ENCODE assay signal across 1 cellular context in genomic region chr12:46933947-46934346, GRCh38.
A peak's percentile ranks its signal among the peaks of the same experiment; 100 is the strongest.
TF ChIP-seq lines count a peak whose summit lies in the region.

No MANE protein-coding gene starts in this region.

TF ChIP-seq in HepG2, 621 proteins besides CTCF, POLR2A, EP300 and RAD21 (continued from another document):
- TF ChIP-seq, protein P1, sequence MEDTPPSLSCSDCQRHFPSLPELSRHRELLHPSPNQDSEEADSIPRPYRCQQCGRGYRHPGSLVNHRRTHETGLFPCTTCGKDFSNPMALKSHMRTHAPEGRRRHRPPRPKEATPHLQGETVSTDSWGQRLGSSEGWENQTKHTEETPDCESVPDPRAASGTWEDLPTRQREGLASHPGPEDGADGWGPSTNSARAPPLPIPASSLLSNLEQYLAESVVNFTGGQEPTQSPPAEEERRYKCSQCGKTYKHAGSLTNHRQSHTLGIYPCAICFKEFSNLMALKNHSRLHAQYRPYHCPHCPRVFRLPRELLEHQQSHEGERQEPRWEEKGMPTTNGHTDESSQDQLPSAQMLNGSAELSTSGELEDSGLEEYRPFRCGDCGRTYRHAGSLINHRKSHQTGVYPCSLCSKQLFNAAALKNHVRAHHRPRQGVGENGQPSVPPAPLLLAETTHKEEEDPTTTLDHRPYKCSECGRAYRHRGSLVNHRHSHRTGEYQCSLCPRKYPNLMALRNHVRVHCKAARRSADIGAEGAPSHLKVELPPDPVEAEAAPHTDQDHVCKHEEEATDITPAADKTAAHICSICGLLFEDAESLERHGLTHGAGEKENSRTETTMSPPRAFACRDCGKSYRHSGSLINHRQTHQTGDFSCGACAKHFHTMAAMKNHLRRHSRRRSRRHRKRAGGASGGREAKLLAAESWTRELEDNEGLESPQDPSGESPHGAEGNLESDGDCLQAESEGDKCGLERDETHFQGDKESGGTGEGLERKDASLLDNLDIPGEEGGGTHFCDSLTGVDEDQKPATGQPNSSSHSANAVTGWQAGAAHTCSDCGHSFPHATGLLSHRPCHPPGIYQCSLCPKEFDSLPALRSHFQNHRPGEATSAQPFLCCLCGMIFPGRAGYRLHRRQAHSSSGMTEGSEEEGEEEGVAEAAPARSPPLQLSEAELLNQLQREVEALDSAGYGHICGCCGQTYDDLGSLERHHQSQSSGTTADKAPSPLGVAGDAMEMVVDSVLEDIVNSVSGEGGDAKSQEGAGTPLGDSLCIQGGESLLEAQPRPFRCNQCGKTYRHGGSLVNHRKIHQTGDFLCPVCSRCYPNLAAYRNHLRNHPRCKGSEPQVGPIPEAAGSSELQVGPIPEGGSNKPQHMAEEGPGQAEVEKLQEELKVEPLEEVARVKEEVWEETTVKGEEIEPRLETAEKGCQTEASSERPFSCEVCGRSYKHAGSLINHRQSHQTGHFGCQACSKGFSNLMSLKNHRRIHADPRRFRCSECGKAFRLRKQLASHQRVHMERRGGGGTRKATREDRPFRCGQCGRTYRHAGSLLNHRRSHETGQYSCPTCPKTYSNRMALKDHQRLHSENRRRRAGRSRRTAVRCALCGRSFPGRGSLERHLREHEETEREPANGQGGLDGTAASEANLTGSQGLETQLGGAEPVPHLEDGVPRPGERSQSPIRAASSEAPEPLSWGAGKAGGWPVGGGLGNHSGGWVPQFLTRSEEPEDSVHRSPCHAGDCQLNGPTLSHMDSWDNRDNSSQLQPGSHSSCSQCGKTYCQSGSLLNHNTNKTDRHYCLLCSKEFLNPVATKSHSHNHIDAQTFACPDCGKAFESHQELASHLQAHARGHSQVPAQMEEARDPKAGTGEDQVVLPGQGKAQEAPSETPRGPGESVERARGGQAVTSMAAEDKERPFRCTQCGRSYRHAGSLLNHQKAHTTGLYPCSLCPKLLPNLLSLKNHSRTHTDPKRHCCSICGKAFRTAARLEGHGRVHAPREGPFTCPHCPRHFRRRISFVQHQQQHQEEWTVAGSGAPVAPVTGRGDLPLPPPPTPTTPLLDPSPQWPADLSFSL (CRISPR knock-in tag; IDR thresholded peaks at IDR 0.05): no peak
- peak; percentile 89 for TF ChIP-seq STAG1 (CRISPR knock-in tag; IDR thresholded peaks at IDR 0.05)
- peak; percentile 58 for TF ChIP-seq SMC3 (IDR thresholded peaks at IDR 0.05; ENCODE audit: low read length)
- peak; percentile 29; the same call in 1 of the 2 replicates for TF ChIP-seq SAP130 (CRISPR knock-in tag; IDR thresholded peaks at IDR 0.05; ENCODE audit: low read depth)
- TF ChIP-seq, protein P2, sequence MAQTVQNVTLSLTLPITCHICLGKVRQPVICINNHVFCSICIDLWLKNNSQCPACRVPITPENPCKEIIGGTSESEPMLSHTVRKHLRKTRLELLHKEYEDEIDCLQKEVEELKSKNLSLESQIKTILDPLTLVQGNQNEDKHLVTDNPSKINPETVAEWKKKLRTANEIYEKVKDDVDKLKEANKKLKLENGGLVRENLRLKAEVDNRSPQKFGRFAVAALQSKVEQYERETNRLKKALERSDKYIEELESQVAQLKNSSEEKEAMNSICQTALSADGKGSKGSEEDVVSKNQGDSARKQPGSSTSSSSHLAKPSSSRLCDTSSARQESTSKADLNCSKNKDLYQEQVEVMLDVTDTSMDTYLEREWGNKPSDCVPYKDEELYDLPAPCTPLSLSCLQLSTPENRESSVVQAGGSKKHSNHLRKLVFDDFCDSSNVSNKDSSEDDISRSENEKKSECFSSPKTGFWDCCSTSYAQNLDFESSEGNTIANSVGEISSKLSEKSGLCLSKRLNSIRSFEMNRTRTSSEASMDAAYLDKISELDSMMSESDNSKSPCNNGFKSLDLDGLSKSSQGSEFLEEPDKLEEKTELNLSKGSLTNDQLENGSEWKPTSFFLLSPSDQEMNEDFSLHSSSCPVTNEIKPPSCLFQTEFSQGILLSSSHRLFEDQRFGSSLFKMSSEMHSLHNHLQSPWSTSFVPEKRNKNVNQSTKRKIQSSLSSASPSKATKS (CRISPR knock-in tag; IDR thresholded peaks at IDR 0.05): no peak
- TF ChIP-seq GATAD2A (CRISPR knock-in tag; IDR thresholded peaks at IDR 0.05): 0 out of 2 replicates have a peak, but pooled peaks have one; percentile 31
- 0 out of 2 replicates have a peak, but pooled peaks have one; percentile 7 for TF ChIP-seq GATAD1 (CRISPR knock-in tag; IDR thresholded peaks at IDR 0.05)
- TF ChIP-seq ZNF335 (CRISPR knock-in tag; IDR thresholded peaks at IDR 0.05): no peak
- TF ChIP-seq CEBPG (CRISPR knock-in tag; IDR thresholded peaks at IDR 0.05): peak; percentile 24; the same call in 1 of the 2 replicates
